ENCODE assay signal across 12 cellular contexts in the genomic region with DNA sequence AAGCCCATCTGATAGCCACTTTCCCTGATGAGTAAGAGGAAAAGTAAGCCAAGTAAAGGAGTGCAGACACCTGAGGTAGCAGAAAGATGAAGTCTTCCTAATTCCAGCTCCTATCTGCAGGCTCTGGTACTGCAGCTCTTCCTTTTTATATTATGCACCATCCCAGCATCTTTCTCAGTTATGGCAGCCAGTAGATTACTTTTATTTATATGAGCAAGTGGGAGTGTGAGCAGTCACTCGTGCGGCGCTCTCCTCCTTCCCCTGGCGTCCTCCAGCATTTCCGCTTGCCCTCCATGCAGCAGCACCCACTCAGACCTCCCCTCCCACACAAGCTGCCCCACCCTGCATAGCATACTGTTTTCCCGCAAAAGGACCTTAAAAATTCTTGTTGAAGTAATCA.
DNase-seq lines count a peak whose midpoint lies in the region; ATAC-seq and TF ChIP-seq lines count a peak whose summit lies in the region.
"Had no signal": no experiment of that assay in that cellular context is flagged by ENCODE, and none has a peak within 500 bp of the region (broad histone marks: within the 10 kb centered on the region; RNA-seq: fewer than 3 reads in every experiment).

No MANE protein-coding gene starts in this region.

- H3K4me3 Mint-ChIP-seq in stimulated activated effector memory CD8-positive, alpha-beta T cell treated with anti-CD3 and anti-CD28 coated beads, Interleukin-12 subunit alpha, Interleukin-12 subunit beta, amount 100 ng/mL, for 72 hours, result no peak overlapping the region
- H3K4me3 Mint-ChIP-seq: activated naive CD4-positive, alpha-beta T cell treated with anti-CD3 and anti-CD28 coated beads for 36 hours; nephron had no signal

- H3F3A ChIP-seq in OCI-LY1 (ENCODE audit: insufficient read depth, low read length), result no peaks in the 10 kb centered on the region

- H3K4me3 ChIP-seq in OCI-LY1 (ENCODE audit: low read depth, low read length, poor library complexity, severe bottlenecking) (no peak overlapping the region), epithelial cell of esophagus (ENCODE audit: low read length) (no peak overlapping the region)

- H4K20me1 ChIP-seq in OCI-LY1 (ENCODE audit: insufficient read depth, low read length), result no peaks in the 10 kb centered on the region

- ATAC-seq in stimulated activated effector memory CD8-positive, alpha-beta T cell treated with anti-CD3 and anti-CD28 coated beads, Interleukin-12 subunit alpha, Interleukin-12 subunit beta, amount 100 ng/mL, for 72 hours, result no peak
- no peak for ATAC-seq in HG02938 (IDR thresholded peaks at IDR 0.05; ENCODE audit: unreplicated experiment)
- no peak for ATAC-seq in GM19397 (IDR thresholded peaks at IDR 0.05; ENCODE audit: unreplicated experiment)

- H3K9me2 ChIP-seq in OCI-LY1 (ENCODE audit: low read depth, low read length), result no peaks in the 10 kb centered on the region

- H3K27ac ChIP-seq in OCI-LY1 (ENCODE audit: low read depth, low read length, poor library complexity, severe bottlenecking), result no peak overlapping the region

- peaks cover 2% of the 10 kb centered on the region for H3K9me3 Mint-ChIP-seq in stimulated activated effector memory CD8-positive, alpha-beta T cell treated with anti-CD3 and anti-CD28 coated beads, Interleukin-12 subunit alpha, Interleukin-12 subunit beta, amount 100 ng/mL, for 72 hours

- H3K36me3 Mint-ChIP-seq in stimulated activated effector memory CD8-positive, alpha-beta T cell treated with anti-CD3 and anti-CD28 coated beads, Interleukin-12 subunit alpha, Interleukin-12 subunit beta, amount 100 ng/mL, for 72 hours, result no peaks in the 10 kb centered on the region

- no peak overlapping the region for H3K9ac ChIP-seq in OCI-LY1 (ENCODE audit: low read length)

- TF ChIP-seq CTCF in OCI-LY1 (IDR thresholded peaks at IDR 0.05; ENCODE audit: low read length), result peak; percentile 25; the same call in 1 of the 2 replicates
- TF ChIP-seq CTCF in epithelial cell of esophagus (IDR thresholded peaks at IDR 0.05; ENCODE audit: insufficient read depth, low read depth, low read length, missing control alignments), result peak; percentile 60

- no peaks in the 10 kb centered on the region for H3K36me3 ChIP-seq in OCI-LY1 (ENCODE audit: insufficient read depth, low read length)

- peaks cover 39% of the 10 kb centered on the region for H3K4me1 Mint-ChIP-seq in stimulated activated effector memory CD8-positive, alpha-beta T cell treated with anti-CD3 and anti-CD28 coated beads, Interleukin-12 subunit alpha, Interleukin-12 subunit beta, amount 100 ng/mL, for 72 hours
- H3K4me1 Mint-ChIP-seq: nephron had no signal

- peaks cover 14% of the 10 kb centered on the region for H3K4me1 ChIP-seq in OCI-LY1 (ENCODE audit: insufficient read depth, low read length, severe bottlenecking)

- no peaks in the 10 kb centered on the region for H3K79me2 ChIP-seq in OCI-LY1 (ENCODE audit: insufficient read depth, low read length)

- H3K27ac Mint-ChIP-seq in stimulated activated effector memory CD8-positive, alpha-beta T cell treated with anti-CD3 and anti-CD28 coated beads, Interleukin-12 subunit alpha, Interleukin-12 subunit beta, amount 100 ng/mL, for 72 hours, result peak overlapping the region; percentile 24
- H3K27ac Mint-ChIP-seq: activated naive CD4-positive, alpha-beta T cell treated with anti-CD3 and anti-CD28 coated beads for 36 hours; nephron had no signal

- H2AFZ ChIP-seq in OCI-LY1 (ENCODE audit: low read length), result no peak overlapping the region

- DNase-seq in NCI-H82 (lab: John Stamatoyannopoulos, UW) (peak; percentile 56), NCI-H82 treated with DMSO at 0.1 percent for 48 hours (lab: John Stamatoyannopoulos, UW; ENCODE audit: unreplicated experiment) (no peak), epithelial cell of esophagus (ENCODE audit: low read depth) (peak; percentile 45), mucosa of gallbladder (ENCODE audit: low spot score) (no peak)
- DNase-seq in stimulated activated effector memory CD8-positive, alpha-beta T cell treated with anti-CD3 and anti-CD28 coated beads, Interleukin-12 subunit alpha, Interleukin-12 subunit beta, amount 100 ng/mL, for 72 hours (ENCODE audit: low spot score in 2 of 2), result no peak
- DNase-seq: activated naive CD4-positive, alpha-beta T cell treated with anti-CD3 and anti-CD28 coated beads for 36 hours; NCI-H187; stimulated activated CD4-positive, alpha-beta T cell treated with anti-CD3 and anti-CD28 coated beads, Interleukin-2, amount 100 ng/mL, for 48 hours had no signal

- no peaks in the 10 kb centered on the region for H3K9me3 ChIP-seq in OCI-LY1 (ENCODE audit: low read length)

- no peak overlapping the region for H3K4me2 ChIP-seq in OCI-LY1 (ENCODE audit: low read length)

- no peaks in the 10 kb centered on the region for H3K27me3 ChIP-seq in OCI-LY1 (ENCODE audit: insufficient read depth, low read length)

Comparison
In these comparisons a context has a peak if more than half of its experiments do, and no peak if none do; other contexts are left out.
1. DNase-seq: peak in NCI-H82 (single experiment) and epithelial cell of esophagus (single experiment); none in NCI-H82 treated with DMSO at 0.1 percent for 48 hours (single experiment), stimulated activated effector memory CD8-positive, alpha-beta T cell treated with anti-CD3 and anti-CD28 coated beads, Interleukin-12 subunit alpha, Interleukin-12 subunit beta, amount 100 ng/mL, for 72 hours (0 of 2) and mucosa of gallbladder (single experiment).